ENCODE assay signal across 16 cellular contexts in genomic region chr20:56316051-56316450, GRCh38. TPM values are rescaled to one million over a fixed set of nuclear protein-coding genes. Genes with fewer than 3 reads are reported as not detected.
DNase-seq lines count a peak whose midpoint lies in the region; ATAC-seq and TF ChIP-seq lines count a peak whose summit lies in the region.
"Had no signal": no experiment of that assay in that cellular context is flagged by ENCODE, and none has a peak within 500 bp of the region (broad histone marks: within the 10 kb centered on the region; RNA-seq: fewer than 3 reads in every experiment).

No MANE protein-coding gene starts in this region.

- H3K36me3 ChIP-seq in neuronal stem cell (replicated peaks in 1 of 2; ENCODE audit: control insufficient read depth in 2 of 2, insufficient read depth in 2 of 2, low read length in 2 of 2): no peaks in the 10 kb centered on the region
- no peaks in the 10 kb centered on the region for H3K36me3 ChIP-seq in heart left ventricle
- H3K36me3 ChIP-seq: BLaER1 had no signal

- H3K14ac ChIP-seq in neuronal stem cell (ENCODE audit: low read length): peak overlapping the region; percentile 31

- no peak overlapping the region for H3K9ac ChIP-seq in neuronal stem cell (ENCODE audit: low read depth, low read length, poor library complexity)
- H3K9ac ChIP-seq: BLaER1 had no signal

- H2BK5ac ChIP-seq in neuronal stem cell (ENCODE audit: low read length): no peak overlapping the region

- H3K23ac ChIP-seq in neuronal stem cell (ENCODE audit: low read depth, low read length, poor library complexity): no peak overlapping the region

- no peak overlapping the region for H2BK120ac ChIP-seq in neuronal stem cell (ENCODE audit: low read depth, low read length)

- intact Hi-C loops in heart left ventricle (cut with DNase I): no loop called here

- peaks cover 0 to 2% of the 10 kb centered on the region in 2 donors for H3K9me3 ChIP-seq in neuronal stem cell (replicated peaks in 1 of 2; ENCODE audit: control insufficient read depth in 2 of 2, insufficient read depth in 1 of 2, low read depth in 1 of 2, low read length in 2 of 2)
- H3K9me3 ChIP-seq in heart left ventricle: peaks cover 0 to 10% (median 0%) of the 10 kb centered on the region in 12 donors
- H3K9me3 ChIP-seq: BLaER1 had no signal

- H2BK12ac ChIP-seq in neuronal stem cell (ENCODE audit: low read length): no peak overlapping the region

- H3K27me3 ChIP-seq in neuronal stem cell (ENCODE audit: control insufficient read depth in 3 of 3, insufficient read depth in 3 of 3, low read depth in 1 of 3, low read length in 3 of 3): no peaks in the 10 kb centered on the region
- H3K27me3 ChIP-seq in heart left ventricle: peaks cover 0 to 6% (median 0%) of the 10 kb centered on the region in 9 donors
- H3K27me3 ChIP-seq: BLaER1 had no signal

- H3K27ac ChIP-seq in neuronal stem cell (replicated peaks; ENCODE audit: low read length) (no peak overlapping the region), heart left ventricle (no peak overlapping the region)
- H3K27ac ChIP-seq: BLaER1 had no signal

- H2AFZ ChIP-seq in neuronal stem cell (ENCODE audit: low read length): no peak overlapping the region

- H4K8ac ChIP-seq in neuronal stem cell (ENCODE audit: low read depth, low read length): no peak overlapping the region

- TF ChIP-seq CTCF in heart left ventricle (IDR thresholded peaks at IDR 0.05): no peak

- no peak overlapping the region for H3K4ac ChIP-seq in neuronal stem cell (ENCODE audit: low read length)

- no peaks in the 10 kb centered on the region for H3K79me1 ChIP-seq in neuronal stem cell (ENCODE audit: low read depth, low read length)

- H3K4me3 ChIP-seq in neuronal stem cell (ENCODE audit: low read length in 2 of 2): no peak overlapping the region
- no peak overlapping the region for H3K4me3 ChIP-seq in heart left ventricle
- H3K4me3 ChIP-seq: BLaER1, K562 had no signal

- no peak overlapping the region for H2BK15ac ChIP-seq in neuronal stem cell (ENCODE audit: low read length)

- H3K4me2 ChIP-seq in neuronal stem cell (ENCODE audit: insufficient read depth, low read length, poor library complexity, severe bottlenecking): no peak overlapping the region
- H3K4me2 ChIP-seq: BLaER1 had no signal

- H3K18ac ChIP-seq in neuronal stem cell (ENCODE audit: low read length): no peak overlapping the region

- no CpG with 5 or more reads among the region's 8 CpGs for WGBS in neuronal stem cell (ENCODE audit: extremely low coverage in 2 of 2, insufficient read length in 2 of 2, insufficient replicate concordance in 1 of 2), 2 donors
- WGBS in heart left ventricle, 4 donors: 63 to 76% (median 69%) methylated on average over 8 of the region's 8 CpGs

- no peak for DNase-seq in neuronal stem cell (ENCODE audit: low spot score)
- no peak for DNase-seq in DMS153 treated with DMSO at 0.1 percent for 48 hours (lab: John Stamatoyannopoulos, UW; ENCODE audit: unreplicated experiment)
- DNase-seq in heart left ventricle: no peak
- DNase-seq in NCI-H1436 treated with DMSO at 0.1 percent for 48 hours (lab: John Stamatoyannopoulos, UW): no peak
- DNase-seq: 8988T; CD4-positive, alpha-beta memory T cell; DMS153; DMS79 treated with DMSO at 0.1 percent for 48 hours; GF-D8; H9; IMR-90 had no signal

- no peak for TF ChIP-seq POLR2A in heart left ventricle (IDR thresholded peaks at IDR 0.05)

- H4K91ac ChIP-seq in neuronal stem cell (ENCODE audit: low read depth, low read length, poor library complexity): no peak overlapping the region

- H2AK5ac ChIP-seq in neuronal stem cell (ENCODE audit: low read depth, low read length): no peak overlapping the region

- no peaks in the 10 kb centered on the region for H3K4me1 ChIP-seq in neuronal stem cell (ENCODE audit: control insufficient read depth in 2 of 2, insufficient read depth in 1 of 2, low read depth in 1 of 2, low read length in 2 of 2)
- no peaks in the 10 kb centered on the region for H3K4me1 ChIP-seq in heart left ventricle
- H3K4me1 ChIP-seq: BLaER1 had no signal

- ATAC-seq in GM18867 (IDR thresholded peaks at IDR 0.05; ENCODE audit: unreplicated experiment) (peak; percentile 76), HG02798 (IDR thresholded peaks at IDR 0.05; ENCODE audit: poor library complexity, unreplicated experiment) (peak; percentile 77), HG03442 (IDR thresholded peaks at IDR 0.05; ENCODE audit: unreplicated experiment) (peak; percentile 77), heart left ventricle (no peak)
- ATAC-seq: K562 had no signal

RNA-seq across cellular contexts. Expression of gene FAM210B, which starts 42.7 kb away (rescaled TPM):
- 32.5 TPM for polyA plus RNA-seq in neuronal stem cell (2013, experiment 1 of 2)
- 32.4 TPM for polyA plus RNA-seq in neuronal stem cell (2013, experiment 2 of 2)
- total RNA-seq in heart left ventricle: 10 to 100 TPM; 48.3 to 69.8 (median 57.2) TPM
- 10 to 100 TPM; 32.6 to 34.2 TPM for polyA plus RNA-seq in heart left ventricle

Comparison
In these comparisons a context has a peak if more than half of its experiments do, and no peak if none do; other contexts are left out.
1. ATAC-seq: peak in GM18867 (single experiment), HG02798 (single experiment) and HG03442 (single experiment); none in heart left ventricle (0 of 4).